ENCODE assay signal across 24 cellular contexts in genomic region chr6:125316621-125317020, GRCh38. TPM values are rescaled to one million over a fixed set of nuclear protein-coding genes. Genes with fewer than 3 reads are reported as not detected.
A peak's percentile ranks its signal among the peaks of the same experiment; 100 is the strongest.
DNase-seq lines count a peak whose midpoint lies in the region; ATAC-seq, FAIRE-seq and TF ChIP-seq lines count a peak whose summit lies in the region.
"Had no signal": no experiment of that assay in that cellular context is flagged by ENCODE, and none has a peak within 500 bp of the region (broad histone marks: within the 10 kb centered on the region; RNA-seq: fewer than 3 reads in every experiment).

No MANE protein-coding gene starts in this region.

- DNase-seq in left cardiac atrium (peak; percentile 23), left ventricle myocardium inferior (no peak), globus pallidus (ENCODE audit: low spot score) (peak; percentile 96), nucleus accumbens (lab: John Stamatoyannopoulos, UW) (peak in 54 of 56 donors; percentile 15 to 97 (median 80)), urothelium cell line (ENCODE audit: low spot score) (peak; percentile 33), NCI-H2081 treated with DMSO at 0.1 percent for 48 hours (lab: John Stamatoyannopoulos, UW) (no peak), D341Med (ENCODE audit: low spot score) (no peak)
- no peak for DNase-seq in naive thymus-derived CD8-positive, alpha-beta T cell
- DNase-seq: 8988T; activated CD4-positive, alpha-beta memory T cell treated with anti-CD3 and anti-CD28 coated beads, Interleukin-2, amount 10 ng/mL, durations not matched to agents 7 days and 5 days; activated naive CD4-positive, alpha-beta T cell treated with Interleukin-2 at 50 U/mL for 16 hours; effector memory CD4-positive, alpha-beta T cell; KBM-7; NCI-H146; NCI-H524 treated with DMSO at 0.1 percent for 48 hours; stimulated activated CD4-positive, alpha-beta T cell treated with anti-CD3 and anti-CD28 coated beads, Interleukin-2, amount 100 ng/mL, for 48 hours; stimulated activated naive CD4-positive, alpha-beta T cell had no signal

- intact Hi-C loops in left cardiac atrium (cut with DNase I) (no loop called here), left ventricle myocardium inferior (cut with micrococcal nuclease) (no loop called here)

- no peaks in the 10 kb centered on the region for H3K36me3 Mint-ChIP-seq in naive thymus-derived CD8-positive, alpha-beta T cell
- H3K36me3 Mint-ChIP-seq: mesothelial cell of epicardium had no signal

- no peak overlapping the region for H3K4me3 Mint-ChIP-seq in naive thymus-derived CD8-positive, alpha-beta T cell
- H3K4me3 Mint-ChIP-seq: activated CD4-positive, alpha-beta memory T cell treated with anti-CD3 and anti-CD28 coated beads, Interleukin-2, amount 10 ng/mL, durations not matched to agents 7 days and 5 days; central memory CD8-positive, alpha-beta T cell; mesothelial cell of epicardium; nephron had no signal

- H3K4me1 Mint-ChIP-seq in naive thymus-derived CD8-positive, alpha-beta T cell: no peaks in the 10 kb centered on the region
- H3K4me1 Mint-ChIP-seq: activated CD4-positive, alpha-beta memory T cell treated with anti-CD3 and anti-CD28 coated beads, Interleukin-2, amount 10 ng/mL, durations not matched to agents 7 days and 5 days; central memory CD8-positive, alpha-beta T cell; nephron had no signal

- H3K27me3 Mint-ChIP-seq in naive thymus-derived CD8-positive, alpha-beta T cell: peaks cover 0 to 10% (median 7%) of the 10 kb centered on the region in 5 donors
- H3K27me3 Mint-ChIP-seq: central memory CD8-positive, alpha-beta T cell had no signal

- no peak for ATAC-seq in left cardiac atrium
- no peak for ATAC-seq in naive thymus-derived CD8-positive, alpha-beta T cell
- ATAC-seq: esophagus mucosa, gastroesophageal sphincter had no signal

- H3K27ac ChIP-seq in left ventricle myocardium inferior (replicated peaks): no peak overlapping the region
- H3K27ac ChIP-seq: gastroesophageal sphincter had no signal

- H3K9me3 ChIP-seq in left ventricle myocardium inferior (replicated peaks): no peaks in the 10 kb centered on the region
- H3K9me3 ChIP-seq: gastroesophageal sphincter, tibial nerve had no signal

- peak overlapping the region in 1 of 10 donors; percentile 29 for H3K27ac Mint-ChIP-seq in naive thymus-derived CD8-positive, alpha-beta T cell
- H3K27ac Mint-ChIP-seq: activated CD4-positive, alpha-beta memory T cell treated with anti-CD3 and anti-CD28 coated beads, Interleukin-2, amount 10 ng/mL, durations not matched to agents 7 days and 5 days; mesothelial cell of epicardium; nephron had no signal

- H3K36me3 ChIP-seq in left ventricle myocardium inferior: no peaks in the 10 kb centered on the region
- H3K36me3 ChIP-seq: gastroesophageal sphincter, tibial nerve had no signal

- POLR2A ChIA-PET in naive thymus-derived CD8-positive, alpha-beta T cell (lab: Charles Lee): no interaction called here

- no peak overlapping the region for H3K4me3 ChIP-seq in left ventricle myocardium inferior
- H3K4me3 ChIP-seq: gastroesophageal sphincter had no signal

- H3K9me3 Mint-ChIP-seq in naive thymus-derived CD8-positive, alpha-beta T cell: no peaks in the 10 kb centered on the region
- H3K9me3 Mint-ChIP-seq: activated CD4-positive, alpha-beta memory T cell treated with anti-CD3 and anti-CD28 coated beads, Interleukin-2, amount 10 ng/mL, durations not matched to agents 7 days and 5 days; central memory CD8-positive, alpha-beta T cell; mesothelial cell of epicardium; nephron had no signal

- FAIRE-seq in urothelium cell line (lab: Jason Lieb, UNC): no peak
- FAIRE-seq: GM19239 had no signal

- no peaks in the 10 kb centered on the region for H3K27me3 ChIP-seq in left ventricle myocardium inferior (ENCODE audit: low read depth)
- H3K27me3 ChIP-seq: tibial nerve had no signal

- peaks cover 16% of the 10 kb centered on the region for H3K4me1 ChIP-seq in left ventricle myocardium inferior
- H3K4me1 ChIP-seq: gastroesophageal sphincter had no signal

- TF ChIP-seq CTCF in left ventricle myocardium inferior (IDR thresholded peaks at IDR 0.05; ENCODE audit: borderline replicate concordance): no peak

RNA-seq across cellular contexts. Expression of gene HDDC2, which starts 14.9 kb away (rescaled TPM):
- total RNA-seq in left cardiac atrium (10 to 100 TPM; 78.1 to 80.3 TPM), left ventricle myocardium inferior (87.9 TPM)
- 10 to 100 TPM; 62.9 to 69.6 TPM for total RNA-seq in naive thymus-derived CD8-positive, alpha-beta T cell
- polyA plus RNA-seq in naive thymus-derived CD8-positive, alpha-beta T cell: 100 to 1,000 TPM; 118 to 134 (median 119) TPM

Comparison
In these comparisons a context has a peak if more than half of its experiments do, and no peak if none do; other contexts are left out.
1. DNase-seq: peak in left cardiac atrium (single experiment), globus pallidus (single experiment), nucleus accumbens (54 of 56) and urothelium cell line (single experiment); none in left ventricle myocardium inferior (single experiment), naive thymus-derived CD8-positive, alpha-beta T cell (0 of 10), NCI-H2081 treated with DMSO at 0.1 percent for 48 hours (single experiment) and D341Med (single experiment).